18 cellular contexts compared by ENCODE assay signal in genomic region chr20:24957326-24957996, GRCh38. TPM values are rescaled to one million over a fixed set of nuclear protein-coding genes. Genes with fewer than 3 reads are reported as not detected.
A peak's percentile ranks its signal among the peaks of the same experiment; 100 is the strongest.
DNase-seq lines count a peak whose midpoint lies in the region; ATAC-seq and TF ChIP-seq lines count a peak whose summit lies in the region.
"Had no signal": no experiment of that assay in that cellular context is flagged by ENCODE, and none has a peak within 500 bp of the region (broad histone marks: within the 10 kb centered on the region; RNA-seq: fewer than 3 reads in every experiment).

No MANE protein-coding gene starts in this region.

- H3K27ac Mint-ChIP-seq in activated CD4-positive, alpha-beta memory T cell treated with anti-CD3 and anti-CD28 coated beads, Interleukin-2, amount 10 ng/mL, durations not matched to agents 7 days and 5 days, result no peak overlapping the region
- no peak overlapping the region for H3K27ac Mint-ChIP-seq in activated CD4-positive, alpha-beta memory T cell treated with anti-CD3 and anti-CD28 coated beads for 36 hours
- peak overlapping the region; percentile 66 for H3K27ac Mint-ChIP-seq in glutamatergic neuron (ENCODE audit: unreplicated experiment)
- H3K27ac Mint-ChIP-seq: WTC11 had no signal

- H3K4me3 ChIP-seq in RWPE2 (ENCODE audit: severe bottlenecking), result no peak overlapping the region
- no peak overlapping the region for H3K4me3 ChIP-seq in spleen
- H3K4me3 ChIP-seq: A549, esophagus muscularis mucosa, skin epidermis had no signal

- H3K4me1 ChIP-seq in RWPE2 (ENCODE audit: insufficient read depth, poor library complexity, severe bottlenecking) (no peaks in the 10 kb centered on the region), spleen (peaks cover 0 to 90% (median 37%) of the 10 kb centered on the region in 6 donors)
- H3K4me1 ChIP-seq: A549, esophagus muscularis mucosa had no signal

- H3K4me1 Mint-ChIP-seq in activated CD4-positive, alpha-beta memory T cell treated with anti-CD3 and anti-CD28 coated beads, Interleukin-2, amount 10 ng/mL, durations not matched to agents 7 days and 5 days, result peaks cover 56% of the 10 kb centered on the region
- H3K4me1 Mint-ChIP-seq in activated CD4-positive, alpha-beta memory T cell treated with anti-CD3 and anti-CD28 coated beads for 36 hours (ENCODE audit: low read depth), result peaks cover 47% of the 10 kb centered on the region
- H3K4me1 Mint-ChIP-seq in glutamatergic neuron (ENCODE audit: low read depth, unreplicated experiment), result peaks cover 22% of the 10 kb centered on the region

- ATAC-seq in RWPE2 (ENCODE audit: low read depth) (no peak), GM18517 (IDR thresholded peaks at IDR 0.05; ENCODE audit: unreplicated experiment) (no peak)
- ATAC-seq: WTC11 had no signal

- POLR2A ChIA-PET in activated CD4-positive, alpha-beta memory T cell treated with anti-CD3 and anti-CD28 coated beads, Interleukin-2, amount 10 ng/mL, durations not matched to agents 7 days and 5 days (lab: Charles Lee), result no interaction called here
- POLR2A ChIA-PET in activated CD4-positive, alpha-beta memory T cell treated with anti-CD3 and anti-CD28 coated beads for 36 hours (lab: Charles Lee), result no interaction called here

- 89 to 95% (median 93%) methylated on average over 14 to 18 of the region's 18 CpGs for WGBS in spleen, 5 donors

- peaks cover 79% of the 10 kb centered on the region for H3K36me3 Mint-ChIP-seq in activated CD4-positive, alpha-beta memory T cell treated with anti-CD3 and anti-CD28 coated beads, Interleukin-2, amount 10 ng/mL, durations not matched to agents 7 days and 5 days (ENCODE audit: low read depth)
- peaks cover 35% of the 10 kb centered on the region for H3K36me3 Mint-ChIP-seq in activated CD4-positive, alpha-beta memory T cell treated with anti-CD3 and anti-CD28 coated beads for 36 hours
- peaks cover 5% of the 10 kb centered on the region for H3K36me3 Mint-ChIP-seq in glutamatergic neuron (ENCODE audit: unreplicated experiment)

- H3K27me3 ChIP-seq in RWPE2 (ENCODE audit: insufficient read depth, poor library complexity, severe bottlenecking) (no peaks in the 10 kb centered on the region), spleen (replicated peaks in 1 of 7) (no peaks in the 10 kb centered on the region)
- H3K27me3 ChIP-seq: esophagus muscularis mucosa had no signal

- H3K36me3 ChIP-seq in RWPE2 (ENCODE audit: low read depth) (no peaks in the 10 kb centered on the region; the same call in 1 of the 2 replicates), spleen (peaks cover 0 to 94% (median 49%) of the 10 kb centered on the region in 6 donors)

- H3K27ac ChIP-seq in RWPE2 (ENCODE audit: poor library complexity, severe bottlenecking), result no peak overlapping the region
- H3K27ac ChIP-seq in spleen, result peak overlapping the region in 4 of 8 donors; percentile 14 to 86 (median 76)
- H3K27ac ChIP-seq: A549, esophagus muscularis mucosa, parathyroid adenoma, skin epidermis had no signal

- no peaks in the 10 kb centered on the region for H3K27me3 Mint-ChIP-seq in activated CD4-positive, alpha-beta memory T cell treated with anti-CD3 and anti-CD28 coated beads, Interleukin-2, amount 10 ng/mL, durations not matched to agents 7 days and 5 days
- no peaks in the 10 kb centered on the region for H3K27me3 Mint-ChIP-seq in activated CD4-positive, alpha-beta memory T cell treated with anti-CD3 and anti-CD28 coated beads for 36 hours
- peaks cover 2% of the 10 kb centered on the region for H3K27me3 Mint-ChIP-seq in glutamatergic neuron (ENCODE audit: unreplicated experiment)

- intact Hi-C loops in activated CD4-positive, alpha-beta memory T cell treated with anti-CD3 and anti-CD28 coated beads for 36 hours (cut with micrococcal nuclease), result no loop called here
- intact Hi-C loops in spleen (cut with DNase I; ENCODE audit: low total_unique reads), result no loop called here

- TF ChIP-seq POLR2A in spleen (IDR thresholded peaks at IDR 0.05), result no peak

- in situ Hi-C loops in GM13976 (cut with MboI; ENCODE audit: low sequenced_read_pairs, unreplicated experiment), result no loop called here

- CTCF ChIA-PET in activated CD4-positive, alpha-beta memory T cell treated with anti-CD3 and anti-CD28 coated beads, Interleukin-2, amount 10 ng/mL, durations not matched to agents 7 days and 5 days (lab: Charles Lee), result no interaction called here
- CTCF ChIA-PET in activated CD4-positive, alpha-beta memory T cell treated with anti-CD3 and anti-CD28 coated beads for 36 hours (lab: Charles Lee), result no interaction called here

- peak; percentile 15 for DNase-seq in activated CD4-positive, alpha-beta memory T cell treated with anti-CD3 and anti-CD28 coated beads, Interleukin-2, amount 10 ng/mL, durations not matched to agents 7 days and 5 days
- DNase-seq in activated CD4-positive, alpha-beta memory T cell treated with anti-CD3 and anti-CD28 coated beads for 36 hours, result no peak
- DNase-seq in RWPE2 (ENCODE audit: low spot score), result peak; percentile 38
- no peak for DNase-seq in glutamatergic neuron
- DNase-seq in spleen, result peak; percentile 77
- no peak for DNase-seq in NCI-H82 (lab: John Stamatoyannopoulos, UW)
- DNase-seq in GM13976 (ENCODE audit: low spot score), result no peak
- DNase-seq: C1 segment of cervical spinal cord; NCI-H1417; NCI-H748 treated with DMSO at 0.1 percent for 48 hours; OCI-M1; stimulated activated CD4-positive, alpha-beta T cell treated with anti-CD3 and anti-CD28 coated beads, Interleukin-4, amount 100 ng/mL, for 1 hour had no signal

- no peak overlapping the region for H3K4me3 Mint-ChIP-seq in activated CD4-positive, alpha-beta memory T cell treated with anti-CD3 and anti-CD28 coated beads, Interleukin-2, amount 10 ng/mL, durations not matched to agents 7 days and 5 days
- no peak overlapping the region for H3K4me3 Mint-ChIP-seq in activated CD4-positive, alpha-beta memory T cell treated with anti-CD3 and anti-CD28 coated beads for 36 hours
- no peak overlapping the region for H3K4me3 Mint-ChIP-seq in glutamatergic neuron (ENCODE audit: unreplicated experiment)
- H3K4me3 Mint-ChIP-seq: WTC11 had no signal

- H3K9me3 Mint-ChIP-seq in activated CD4-positive, alpha-beta memory T cell treated with anti-CD3 and anti-CD28 coated beads, Interleukin-2, amount 10 ng/mL, durations not matched to agents 7 days and 5 days, result no peaks in the 10 kb centered on the region
- H3K9me3 Mint-ChIP-seq in activated CD4-positive, alpha-beta memory T cell treated with anti-CD3 and anti-CD28 coated beads for 36 hours, result no peaks in the 10 kb centered on the region
- peaks cover 5% of the 10 kb centered on the region for H3K9me3 Mint-ChIP-seq in glutamatergic neuron (ENCODE audit: unreplicated experiment)
- H3K9me3 Mint-ChIP-seq: WTC11 had no signal

- H3K9me3 ChIP-seq in RWPE2 (ENCODE audit: severe bottlenecking) (no peaks in the 10 kb centered on the region), spleen (no peaks in the 10 kb centered on the region)
- H3K9me3 ChIP-seq: A549, esophagus muscularis mucosa had no signal

- TF ChIP-seq CTCF in RWPE2 (IDR thresholded peaks at IDR 0.05; ENCODE audit: poor library complexity, severe bottlenecking) (no peak), glutamatergic neuron (IDR thresholded peaks at IDR 0.05; ENCODE audit: partially characterized antibody, unreplicated experiment) (no peak), spleen (IDR thresholded peaks at IDR 0.05 in 8 of 11, conservative IDR thresholded peaks at IDR 0.05 in 3 of 11) (no peak), GM13976 (IDR thresholded peaks at IDR 0.05; ENCODE audit: borderline replicate concordance, control extremely low read depth, extremely low read depth, insufficient read depth, missing control alignments) (no peak)

RNA-seq across cellular contexts. Expression of gene CST7, which starts 8.4 kb away (rescaled TPM):
- total RNA-seq in activated CD4-positive, alpha-beta memory T cell treated with anti-CD3 and anti-CD28 coated beads, Interleukin-2, amount 10 ng/mL, durations not matched to agents 7 days and 5 days, result 100 to 1,000 TPM; 178 to 182 TPM
- total RNA-seq in activated CD4-positive, alpha-beta memory T cell treated with anti-CD3 and anti-CD28 coated beads for 36 hours, result 10 to 100 TPM; 81.8 to 83.1 TPM
- total RNA-seq in glutamatergic neuron (ENCODE audit: unreplicated experiment) (not detected), spleen (100 to 1,000 TPM in 3 of 7 donors, 10 to 100 TPM in 4; 51.4 to 298 (median 95.5) TPM)
- 10 to 100 TPM; 23.1 to 51.6 (median 37.2) TPM for polyA plus RNA-seq in spleen
- total RNA-seq: WTC11 had no signal
- polyA plus RNA-seq: A549 had no signal

RNA-seq across cellular contexts. Expression of gene APMAP, which starts 35.1 kb away (rescaled TPM):
- 10 to 100 TPM; 44.1 to 46.5 TPM for total RNA-seq in activated CD4-positive, alpha-beta memory T cell treated with anti-CD3 and anti-CD28 coated beads, Interleukin-2, amount 10 ng/mL, durations not matched to agents 7 days and 5 days
- 10 to 100 TPM; 45.5 to 46.6 TPM for total RNA-seq in activated CD4-positive, alpha-beta memory T cell treated with anti-CD3 and anti-CD28 coated beads for 36 hours
- total RNA-seq in glutamatergic neuron (ENCODE audit: unreplicated experiment) (218 TPM), spleen (100 to 1,000 TPM in 1 of 7 donors, 10 to 100 TPM in 6; 57.9 to 104 (median 78.8) TPM)
- polyA plus RNA-seq in spleen, result 10 to 100 TPM; 26.5 to 36.0 (median 31.5) TPM

Comparison
In these comparisons a context has a peak if more than half of its experiments do, and no peak if none do; other contexts are left out.
1. DNase-seq: peak in activated CD4-positive, alpha-beta memory T cell treated with anti-CD3 and anti-CD28 coated beads, Interleukin-2, amount 10 ng/mL, durations not matched to agents 7 days and 5 days (single experiment), RWPE2 (single experiment) and spleen (single experiment); none in activated CD4-positive, alpha-beta memory T cell treated with anti-CD3 and anti-CD28 coated beads for 36 hours (single experiment), glutamatergic neuron (single experiment), NCI-H82 (single experiment) and GM13976 (single experiment).
2. RNA of gene CST7, which starts 8.4 kb away (total RNA-seq): 178 to 182 TPM in activated CD4-positive, alpha-beta memory T cell treated with anti-CD3 and anti-CD28 coated beads, Interleukin-2, amount 10 ng/mL, durations not matched to agents 7 days and 5 days, 51.4 to 298 TPM in spleen and 81.8 to 83.1 TPM in activated CD4-positive, alpha-beta memory T cell treated with anti-CD3 and anti-CD28 coated beads for 36 hours; not detected in glutamatergic neuron (single experiment); every median in the first group is over 10 times any median in the second.